Comparison of ENCODE assay signal across 8 cellular contexts in the genomic region with DNA sequence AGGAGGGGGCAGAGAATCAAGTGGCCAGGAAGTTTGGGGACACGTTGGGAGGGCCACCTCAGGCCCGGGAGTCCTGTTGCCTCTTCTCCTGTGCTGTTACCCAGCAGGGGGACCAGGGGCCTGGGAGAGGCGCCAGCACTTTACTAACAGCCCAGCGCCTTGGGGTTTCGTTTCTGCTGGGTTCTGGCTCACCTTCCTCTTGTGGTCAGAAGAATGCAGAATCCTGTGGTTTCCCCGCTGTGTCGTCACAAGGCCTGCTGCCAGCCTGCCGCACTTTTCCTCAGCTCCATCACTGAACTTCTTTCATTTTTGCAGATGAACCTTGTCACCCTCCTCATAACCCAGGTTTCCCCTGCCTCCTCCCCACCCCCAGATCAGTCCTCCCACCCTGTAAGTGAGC.
DNase-seq lines count a peak whose midpoint lies in the region; ATAC-seq and TF ChIP-seq lines count a peak whose summit lies in the region.

No MANE protein-coding gene starts in this region.

- no peaks in the 10 kb centered on the region for H3K27me3 ChIP-seq in CD4-positive, CD25-positive, alpha-beta regulatory T cell (ENCODE audit: control insufficient read depth, insufficient read depth, low read length)
- H3K27me3 ChIP-seq in neuronal stem cell (ENCODE audit: control insufficient read depth in 3 of 3, insufficient read depth in 3 of 3, low read depth in 1 of 3, low read length in 3 of 3) (peaks cover 0 to 10% (median 0%) of the 10 kb centered on the region in 3 experiments), thyroid gland (no peaks in the 10 kb centered on the region)

- H3K9me3 Mint-ChIP-seq in CD4-positive, CD25-positive, alpha-beta regulatory T cell: no peaks in the 10 kb centered on the region
- H3K9me3 Mint-ChIP-seq in activated CD4-positive, alpha-beta T cell treated with anti-CD3 and anti-CD28 coated beads for 36 hours (ENCODE audit: low read depth): no peaks in the 10 kb centered on the region

- H3K4me1 ChIP-seq in CD4-positive, CD25-positive, alpha-beta regulatory T cell (ENCODE audit: control insufficient read depth, insufficient read depth, low read length, poor library complexity, severe bottlenecking): peaks cover 33% of the 10 kb centered on the region
- peaks cover 3 to 10% of the 10 kb centered on the region in 2 donors for H3K4me1 ChIP-seq in neuronal stem cell (ENCODE audit: control insufficient read depth in 2 of 2, insufficient read depth in 1 of 2, low read depth in 1 of 2, low read length in 2 of 2)
- no peaks in the 10 kb centered on the region for H3K4me1 ChIP-seq in thyroid gland

- WGBS in neuronal stem cell (ENCODE audit: extremely low coverage in 2 of 2, insufficient read length in 2 of 2, insufficient replicate concordance in 1 of 2), 2 donors: no CpG with 5 or more reads among the region's 8 CpGs
- 46 to 65% methylated on average over 8 of the region's 8 CpGs for WGBS in thyroid gland, 2 donors

- CTCF ChIA-PET in activated CD4-positive, alpha-beta T cell treated with anti-CD3 and anti-CD28 coated beads for 36 hours (lab: Charles Lee): interaction anchor here (1.0 to 5.7 kb wide), 8 partner anchors 13 to 292 kb away, joined by 3 to 93 read pairs (median 4); a partner anchor contains a TSS

- POLR2A ChIA-PET in activated CD4-positive, alpha-beta T cell treated with anti-CD3 and anti-CD28 coated beads for 36 hours (lab: Charles Lee): no interaction called here

- peak overlapping the region; percentile 42 for H3K18ac ChIP-seq in neuronal stem cell (ENCODE audit: low read length)

- no peaks in the 10 kb centered on the region for H3K36me3 Mint-ChIP-seq in CD4-positive, CD25-positive, alpha-beta regulatory T cell
- no peaks in the 10 kb centered on the region for H3K36me3 Mint-ChIP-seq in activated CD4-positive, alpha-beta T cell treated with anti-CD3 and anti-CD28 coated beads for 36 hours (ENCODE audit: low read depth)

- no peak overlapping the region for H2AK5ac ChIP-seq in neuronal stem cell (ENCODE audit: low read depth, low read length)

- H3K36me3 ChIP-seq in CD4-positive, CD25-positive, alpha-beta regulatory T cell (ENCODE audit: control insufficient read depth, insufficient read depth, low read length): no peaks in the 10 kb centered on the region
- H3K36me3 ChIP-seq in neuronal stem cell (replicated peaks in 1 of 2; ENCODE audit: control insufficient read depth in 2 of 2, insufficient read depth in 2 of 2, low read length in 2 of 2) (no peaks in the 10 kb centered on the region), thyroid gland (no peaks in the 10 kb centered on the region)

- no peak overlapping the region for H2AFZ ChIP-seq in neuronal stem cell (ENCODE audit: low read length)

- no peak overlapping the region for H2BK5ac ChIP-seq in neuronal stem cell (ENCODE audit: low read length)

- no peak overlapping the region for H3K4ac ChIP-seq in neuronal stem cell (ENCODE audit: low read length)

- H3K27me3 Mint-ChIP-seq in CD4-positive, CD25-positive, alpha-beta regulatory T cell: no peaks in the 10 kb centered on the region
- no peaks in the 10 kb centered on the region for H3K27me3 Mint-ChIP-seq in activated CD4-positive, alpha-beta T cell treated with anti-CD3 and anti-CD28 coated beads for 36 hours

- DNase-seq in CD4-positive, CD25-positive, alpha-beta regulatory T cell: peak; percentile 34 to 76 (median 36)
- peak; percentile 88 for DNase-seq in Jurkat, Clone E6-1 (ENCODE audit: low read depth, low spot score)
- DNase-seq in activated CD4-positive, alpha-beta T cell treated with anti-CD3 and anti-CD28 coated beads for 36 hours: peak; percentile 84
- peak; percentile 94 for DNase-seq in dedifferentiated amniotic fluid mesenchymal stem cell (ENCODE audit: extremely low spot score)
- no peak for DNase-seq in neuronal stem cell (ENCODE audit: low spot score)
- peak; percentile 11 to 22 for DNase-seq in thyroid gland
- DNase-seq in NCI-H69 (lab: John Stamatoyannopoulos, UW): no peak

- no peak overlapping the region for H3K4me2 ChIP-seq in neuronal stem cell (ENCODE audit: insufficient read depth, low read length, poor library complexity, severe bottlenecking)

- no peak overlapping the region for H4K8ac ChIP-seq in neuronal stem cell (ENCODE audit: low read depth, low read length)

- no peak overlapping the region for H2BK120ac ChIP-seq in neuronal stem cell (ENCODE audit: low read depth, low read length)

- ATAC-seq in CD4-positive, CD25-positive, alpha-beta regulatory T cell (ENCODE audit: low read depth in 2 of 2): peak; percentile 30 to 44
- peak; percentile 47 for ATAC-seq in GM21360 (IDR thresholded peaks at IDR 0.05; ENCODE audit: unreplicated experiment)
- peak; percentile 54 for ATAC-seq in activated CD4-positive, alpha-beta T cell treated with anti-CD3 and anti-CD28 coated beads for 36 hours

- no peaks in the 10 kb centered on the region for H3K9me3 ChIP-seq in CD4-positive, CD25-positive, alpha-beta regulatory T cell (ENCODE audit: control insufficient read depth in 2 of 2, low read length in 2 of 2)
- peaks cover 4% of the 10 kb centered on the region in 2 donors for H3K9me3 ChIP-seq in neuronal stem cell (replicated peaks in 1 of 2; ENCODE audit: control insufficient read depth in 2 of 2, insufficient read depth in 1 of 2, low read depth in 1 of 2, low read length in 2 of 2)
- no peaks in the 10 kb centered on the region for H3K9me3 ChIP-seq in thyroid gland

- TF ChIP-seq POLR2A in thyroid gland (IDR thresholded peaks at IDR 0.05): no peak

- no peak overlapping the region for H4K91ac ChIP-seq in neuronal stem cell (ENCODE audit: low read depth, low read length, poor library complexity)

- peaks cover 10 to 39% (median 24%) of the 10 kb centered on the region in 4 donors for H3K4me1 Mint-ChIP-seq in CD4-positive, CD25-positive, alpha-beta regulatory T cell
- H3K4me1 Mint-ChIP-seq in activated CD4-positive, alpha-beta T cell treated with anti-CD3 and anti-CD28 coated beads for 36 hours: peaks cover 44% of the 10 kb centered on the region

- peak overlapping the region in 2 of 3 donors; percentile 50 to 82 for H3K27ac Mint-ChIP-seq in CD4-positive, CD25-positive, alpha-beta regulatory T cell
- H3K27ac Mint-ChIP-seq in activated CD4-positive, alpha-beta T cell treated with anti-CD3 and anti-CD28 coated beads for 36 hours: peak overlapping the region; percentile 87

- H2BK12ac ChIP-seq in neuronal stem cell (ENCODE audit: low read length): no peak overlapping the region

- H3K4me3 ChIP-seq in CD4-positive, CD25-positive, alpha-beta regulatory T cell (ENCODE audit: low read depth, low read length): no peak overlapping the region
- peak overlapping the region; percentile 31 for H3K4me3 ChIP-seq in Jurkat, Clone E6-1 (ENCODE audit: low read length)
- H3K4me3 ChIP-seq in neuronal stem cell (ENCODE audit: low read length in 2 of 2) (no peak overlapping the region), thyroid gland (replicated peaks in 1 of 3) (no peak overlapping the region)

- H3K27ac ChIP-seq in CD4-positive, CD25-positive, alpha-beta regulatory T cell (ENCODE audit: insufficient read depth, low read length, poor library complexity, severe bottlenecking): no peak overlapping the region
- H3K27ac ChIP-seq in neuronal stem cell (replicated peaks; ENCODE audit: low read length) (no peak overlapping the region), thyroid gland (no peak overlapping the region)

- no peak overlapping the region for H2BK15ac ChIP-seq in neuronal stem cell (ENCODE audit: low read length)

- no peak for TF ChIP-seq CTCF in thyroid gland (IDR thresholded peaks at IDR 0.05)

- H3K23ac ChIP-seq in neuronal stem cell (ENCODE audit: low read depth, low read length, poor library complexity): peak overlapping the region; percentile 92

- no peaks in the 10 kb centered on the region for H3K79me1 ChIP-seq in neuronal stem cell (ENCODE audit: low read depth, low read length)

- H3K4me3 Mint-ChIP-seq in CD4-positive, CD25-positive, alpha-beta regulatory T cell: peak overlapping the region in 3 of 4 donors; percentile 16 to 38 (median 33)
- H3K4me3 Mint-ChIP-seq in activated CD4-positive, alpha-beta T cell treated with anti-CD3 and anti-CD28 coated beads for 36 hours: peak overlapping the region; percentile 50

- intact Hi-C loops in activated CD4-positive, alpha-beta T cell treated with anti-CD3 and anti-CD28 coated beads for 36 hours (cut with DNase I, micrococcal nuclease): loop anchor here (5.0 kb wide), 3 partner anchors 33 to 288 kb away; no protein-coding TSS in a partner anchor
- intact Hi-C loops in thyroid gland (cut with DNase I): loop anchor here (5.0 kb wide), 1 partner anchor 157 kb away; no protein-coding TSS in a partner anchor

- no peak overlapping the region for H3K14ac ChIP-seq in neuronal stem cell (ENCODE audit: low read length)

- H3K9ac ChIP-seq in neuronal stem cell (ENCODE audit: low read depth, low read length, poor library complexity): no peak overlapping the region

Comparison
In these comparisons a context has a peak if more than half of its experiments do, and no peak if none do; other contexts are left out.
1. DNase-seq: peak in CD4-positive, CD25-positive, alpha-beta regulatory T cell (3 of 3), Jurkat, Clone E6-1 (single experiment), activated CD4-positive, alpha-beta T cell treated with anti-CD3 and anti-CD28 coated beads for 36 hours (single experiment), dedifferentiated amniotic fluid mesenchymal stem cell (single experiment) and thyroid gland (2 of 2); none in neuronal stem cell (single experiment) and NCI-H69 (single experiment).
2. Peak in every context shown above with its lines, with median percentiles within 50 percentile points of each other: ATAC-seq.